In genomic region chr5:113246371-113246870, GRCh38 we compare ENCODE assay signal across 1 cellular context.
TF ChIP-seq lines count a peak whose summit lies in the region.

No MANE protein-coding gene starts in this region.

TF ChIP-seq in WTC11, 78 proteins besides CTCF, POLR2A, EP300 and RAD21 (continued from another document):
- TF ChIP-seq HMGXB4 (CRISPR knock-in tag; IDR thresholded peaks at IDR 0.05) (no peak), MYBL2 (CRISPR knock-in tag; IDR thresholded peaks at IDR 0.05) (no peak), NR2C2 (CRISPR knock-in tag; IDR thresholded peaks at IDR 0.05) (no peak), JUN (CRISPR knock-in tag; IDR thresholded peaks at IDR 0.05) (no peak), ZNF425 (CRISPR knock-in tag; conservative IDR thresholded peaks at IDR 0.05) (no peak), KAT7 (CRISPR knock-in tag; IDR thresholded peaks at IDR 0.05; ENCODE audit: borderline replicate concordance) (no peak), ZNF281 (CRISPR knock-in tag; IDR thresholded peaks at IDR 0.05) (no peak), MLX (CRISPR knock-in tag; IDR thresholded peaks at IDR 0.05) (no peak)
